Comparison of ENCODE assay signal across 4 cellular contexts in genomic region chr12:10791769-10792168, GRCh38. TPM values are rescaled to one million over a fixed set of nuclear protein-coding genes. Genes with fewer than 3 reads are reported as not detected.
"Had no signal": no experiment of that assay in that cellular context is flagged by ENCODE, and none has a peak within 500 bp of the region (broad histone marks: within the 10 kb centered on the region; RNA-seq: fewer than 3 reads in every experiment).

No MANE protein-coding gene starts in this region.

RNA-seq across cellular contexts. Expression of gene TAS2R7, which starts 10.7 kb away (rescaled TPM):
- total RNA-seq: LHCN-M2, M059J, MCF 10A, NCI-H460 had no signal

RNA-seq across cellular contexts. Expression of gene TAS2R8, which starts 15.3 kb away (rescaled TPM):
- total RNA-seq: LHCN-M2, M059J, MCF 10A, NCI-H460 had no signal

RNA-seq across cellular contexts. Expression of gene TAS2R9, which starts 18.2 kb away (rescaled TPM):
- total RNA-seq: M059J, MCF 10A, NCI-H460 had no signal

RNA-seq across cellular contexts. Expression of gene TAS2R10, which starts 34.4 kb away (rescaled TPM):
- total RNA-seq: M059J had no signal

RNA-seq across cellular contexts. Expression of gene PRR4, which starts 57.5 kb away (rescaled TPM):
- total RNA-seq: M059J had no signal
